ENCODE assay signal across 1 cellular context in genomic region chr1:212618466-212619210, GRCh38.
TF ChIP-seq lines count a peak whose summit lies in the region.

No MANE protein-coding gene starts in this region.

TF ChIP-seq in HepG2, 621 proteins besides CTCF, POLR2A, EP300 and RAD21:
- TF ChIP-seq TARDBP (CRISPR knock-in tag; IDR thresholded peaks at IDR 0.05) (no peak), CBX5 (CRISPR knock-in tag; IDR thresholded peaks at IDR 0.05; ENCODE audit: borderline replicate concordance) (no peak), ZNF225 (CRISPR knock-in tag; IDR thresholded peaks at IDR 0.05) (no peak), MATR3 (CRISPR knock-in tag; IDR thresholded peaks at IDR 0.05) (no peak), SRY (CRISPR knock-in tag; IDR thresholded peaks at IDR 0.05) (no peak), ATF7 (IDR thresholded peaks at IDR 0.05) (no peak), ATF7 (CRISPR knock-in tag; IDR thresholded peaks at IDR 0.05) (no peak), TRIM24 (CRISPR knock-in tag; IDR thresholded peaks at IDR 0.05) (no peak), NR3C1 (CRISPR knock-in tag; IDR thresholded peaks at IDR 0.05) (no peak), SP1 (IDR thresholded peaks at IDR 0.05) (no peak), SP1 (CRISPR knock-in tag; IDR thresholded peaks at IDR 0.05) (no peak), DMAP1 (CRISPR knock-in tag; IDR thresholded peaks at IDR 0.05) (no peak), SRF (IDR thresholded peaks at IDR 0.05; ENCODE audit: low read depth, low read length) (no peak), NCOA1 (CRISPR knock-in tag; IDR thresholded peaks at IDR 0.05) (no peak)
- TF ChIP-seq, protein P1, sequence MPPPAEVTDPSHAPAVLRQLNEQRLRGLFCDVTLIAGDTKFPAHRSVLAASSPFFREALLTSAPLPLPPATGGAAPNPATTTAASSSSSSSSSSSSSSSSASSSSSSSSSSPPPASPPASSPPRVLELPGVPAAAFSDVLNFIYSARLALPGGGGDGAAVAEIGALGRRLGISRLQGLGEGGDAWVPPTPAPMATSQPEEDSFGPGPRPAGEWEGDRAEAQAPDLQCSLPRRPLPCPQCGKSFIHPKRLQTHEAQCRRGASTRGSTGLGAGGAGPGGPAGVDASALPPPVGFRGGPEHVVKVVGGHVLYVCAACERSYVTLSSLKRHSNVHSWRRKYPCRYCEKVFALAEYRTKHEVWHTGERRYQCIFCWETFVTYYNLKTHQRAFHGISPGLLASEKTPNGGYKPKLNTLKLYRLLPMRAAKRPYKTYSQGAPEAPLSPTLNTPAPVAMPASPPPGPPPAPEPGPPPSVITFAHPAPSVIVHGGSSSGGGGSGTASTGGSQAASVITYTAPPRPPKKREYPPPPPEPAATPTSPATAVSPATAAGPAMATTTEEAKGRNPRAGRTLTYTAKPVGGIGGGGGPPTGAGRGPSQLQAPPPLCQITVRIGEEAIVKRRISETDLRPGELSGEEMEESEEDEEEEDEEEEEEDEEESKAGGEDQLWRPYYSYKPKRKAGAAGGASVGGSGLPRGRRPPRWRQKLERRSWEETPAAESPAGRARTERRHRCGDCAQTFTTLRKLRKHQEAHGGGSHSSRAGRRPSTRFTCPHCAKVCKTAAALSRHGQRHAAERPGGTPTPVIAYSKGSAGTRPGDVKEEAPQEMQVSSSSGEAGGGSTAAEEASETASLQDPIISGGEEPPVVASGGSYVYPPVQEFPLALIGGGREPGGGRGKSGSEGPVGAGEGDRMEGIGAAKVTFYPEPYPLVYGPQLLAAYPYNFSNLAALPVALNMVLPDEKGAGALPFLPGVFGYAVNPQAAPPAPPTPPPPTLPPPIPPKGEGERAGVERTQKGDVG (CRISPR knock-in tag; IDR thresholded peaks at IDR 0.05; ENCODE audit: borderline replicate concordance), result no peak
- TF ChIP-seq, protein P2, sequence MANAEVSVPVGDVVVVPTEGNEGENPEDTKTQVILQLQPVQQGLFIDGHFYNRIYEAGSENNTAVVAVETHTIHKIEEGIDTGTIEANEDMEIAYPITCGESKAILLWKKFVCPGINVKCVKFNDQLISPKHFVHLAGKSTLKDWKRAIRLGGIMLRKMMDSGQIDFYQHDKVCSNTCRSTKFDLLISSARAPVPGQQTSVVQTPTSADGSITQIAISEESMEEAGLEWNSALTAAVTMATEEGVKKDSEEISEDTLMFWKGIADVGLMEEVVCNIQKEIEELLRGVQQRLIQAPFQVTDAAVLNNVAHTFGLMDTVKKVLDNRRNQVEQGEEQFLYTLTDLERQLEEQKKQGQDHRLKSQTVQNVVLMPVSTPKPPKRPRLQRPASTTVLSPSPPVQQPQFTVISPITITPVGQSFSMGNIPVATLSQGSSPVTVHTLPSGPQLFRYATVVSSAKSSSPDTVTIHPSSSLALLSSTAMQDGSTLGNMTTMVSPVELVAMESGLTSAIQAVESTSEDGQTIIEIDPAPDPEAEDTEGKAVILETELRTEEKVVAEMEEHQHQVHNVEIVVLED (CRISPR knock-in tag; IDR thresholded peaks at IDR 0.05; ENCODE audit: borderline replicate concordance), result no peak
